ENCODE assay signal across 8 cellular contexts in the genomic region with DNA sequence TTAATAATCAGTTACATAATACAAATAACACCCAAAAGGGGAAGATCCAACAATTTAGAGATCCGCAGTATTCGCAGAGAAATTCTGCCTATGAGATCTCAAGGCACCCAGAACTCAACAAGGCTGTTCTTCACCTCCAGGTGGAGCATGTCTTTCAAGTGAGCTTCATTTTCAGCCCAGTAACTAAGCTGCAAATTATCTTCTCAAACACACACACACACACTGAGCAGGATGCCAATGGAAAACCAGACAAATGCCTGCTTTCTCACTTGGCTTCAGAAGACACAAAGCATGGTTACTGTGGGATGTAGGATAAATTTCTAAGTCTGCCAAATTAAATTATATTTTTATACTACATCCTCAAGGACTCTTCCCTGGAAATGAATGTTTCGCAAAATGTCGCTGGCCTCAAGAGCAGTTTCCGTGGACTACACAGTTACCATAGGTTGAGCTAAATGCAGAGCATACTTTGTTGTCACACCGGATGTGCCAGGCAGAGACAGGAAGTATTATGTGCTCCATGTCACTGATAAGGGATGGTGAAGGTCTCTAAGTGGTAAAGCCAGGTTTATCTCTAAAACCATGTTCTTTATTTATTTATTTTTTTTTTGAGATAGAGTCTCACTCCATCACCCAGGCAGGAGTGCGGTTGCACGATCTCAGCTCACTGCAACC. TPM values are rescaled to one million over a fixed set of nuclear protein-coding genes. Genes with fewer than 3 reads are reported as not detected.
DNase-seq lines count a peak whose midpoint lies in the region; ATAC-seq, FAIRE-seq and TF ChIP-seq lines count a peak whose summit lies in the region.

No MANE protein-coding gene starts in this region.

- FAIRE-seq in frontal cortex (lab: Jason Lieb, UNC): no peak

- ATAC-seq in mucosa of descending colon: peak; percentile 46

- H3K4me3 ChIP-seq in brain microvascular endothelial cell (ENCODE audit: low read depth, low read length): no peak overlapping the region
- no peak overlapping the region for H3K4me3 ChIP-seq in mucosa of descending colon

- intact Hi-C loops in mucosa of descending colon (cut with DNase I, micrococcal nuclease): loop anchor here in 1 of 2 donors (5.0 kb wide), 1 partner anchor 63 kb away; no protein-coding TSS in a partner anchor

- peak; percentile 30 for DNase-seq in activated CD4-positive, alpha-beta T cell treated with anti-CD3 and anti-CD28 coated beads for 48 hours
- DNase-seq in activated CD4-positive, alpha-beta T cell treated with anti-CD3 and anti-CD28 coated beads, Interleukin-2, amount 50 U/mL, for 4 hours: no peak
- DNase-seq in NCI-H460 (ENCODE audit: extremely low read depth, low read depth): peak; percentile 9
- peak; percentile 18 for DNase-seq in brain microvascular endothelial cell
- peak in 1 of 3 donors; percentile 27 for DNase-seq in mucosa of descending colon
- no peak for DNase-seq in NK-92 treated with Interleukin-12 subunit alpha and Interleukin-12 subunit beta, amount 100 ng/mL, for 24 hours (lab: John Stamatoyannopoulos, UW)
- no peak for DNase-seq in NCI-H1694 (lab: John Stamatoyannopoulos, UW)
- DNase-seq in frontal cortex (ENCODE audit: low spot score in 2 of 2): no peak

- H3K36me3 ChIP-seq in brain microvascular endothelial cell (replicated peaks): peaks cover 87% of the 10 kb centered on the region
- H3K36me3 ChIP-seq in mucosa of descending colon (ENCODE audit: low read depth): peaks cover 12% of the 10 kb centered on the region

- no peaks in the 10 kb centered on the region for H3K9me3 ChIP-seq in mucosa of descending colon

- no peak overlapping the region for H3K27ac ChIP-seq in brain microvascular endothelial cell

- in situ Hi-C loops in brain microvascular endothelial cell (cut with HindIII; ENCODE audit: low pct_ligation_motif_present, low sequenced_read_pairs): no loop called here

- TF ChIP-seq CTCF in brain microvascular endothelial cell (IDR thresholded peaks at IDR 0.05; ENCODE audit: low read depth, low read length, missing control alignments) (peak; percentile 54), mucosa of descending colon (IDR thresholded peaks at IDR 0.05) (no peak)

- H3K4me1 ChIP-seq in mucosa of descending colon (ENCODE audit: low read depth): no peaks in the 10 kb centered on the region

- H3K27me3 ChIP-seq in brain microvascular endothelial cell (replicated peaks): no peaks in the 10 kb centered on the region

RNA-seq across cellular contexts. Expression of a gene that starts 30.3 kb away (rescaled TPM):
- total RNA-seq in NCI-H460 (2014; rRNA removed; shearing (Covaris generic)): 210 and 215 TPM in 2 replicates
- 56.0 and 69.0 TPM in 2 replicates for polyA plus RNA-seq in NCI-H460 (2014; cell fraction: nucleus; rRNA removed)
- 100 to 1,000 TPM; 108 to 159 (median 128) TPM for total RNA-seq in mucosa of descending colon
- 69.7 TPM for total RNA-seq in frontal cortex

Comparison
In these comparisons a context has a peak if more than half of its experiments do, and no peak if none do; other contexts are left out.
1. DNase-seq: peak in activated CD4-positive, alpha-beta T cell treated with anti-CD3 and anti-CD28 coated beads for 48 hours (single experiment), NCI-H460 (single experiment) and brain microvascular endothelial cell (single experiment); none in activated CD4-positive, alpha-beta T cell treated with anti-CD3 and anti-CD28 coated beads, Interleukin-2, amount 50 U/mL, for 4 hours (0 of 2), NK-92 treated with Interleukin-12 subunit alpha and Interleukin-12 subunit beta, amount 100 ng/mL, for 24 hours (single experiment), NCI-H1694 (single experiment) and frontal cortex (0 of 2).